In the genomic region with DNA sequence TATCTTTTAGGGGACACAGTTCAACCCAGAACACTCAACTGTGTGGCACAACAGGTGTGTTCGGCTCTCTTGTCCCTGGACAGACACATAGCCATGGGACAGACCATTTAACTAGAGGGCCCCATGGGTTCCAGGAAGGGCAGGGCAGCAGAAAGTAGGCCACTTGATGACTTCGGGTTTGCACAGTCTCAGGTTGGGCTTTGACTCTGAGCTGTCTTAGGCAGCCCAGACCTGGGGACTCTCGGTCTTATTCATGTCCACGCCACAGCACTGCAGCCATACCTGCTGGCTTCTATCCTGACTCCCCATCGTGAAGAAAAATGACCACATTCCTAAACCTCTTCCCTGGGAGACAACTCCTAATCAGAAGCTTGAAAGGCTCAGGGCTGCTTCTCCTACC, we compare ENCODE assay signal across 1 cellular context.
TF ChIP-seq lines count a peak whose summit lies in the region.

No MANE protein-coding gene starts in this region.

TF ChIP-seq in GM23338, 12 proteins besides CTCF, POLR2A, EP300 and RAD21 (continued from another document):
- TF ChIP-seq, protein P1, sequence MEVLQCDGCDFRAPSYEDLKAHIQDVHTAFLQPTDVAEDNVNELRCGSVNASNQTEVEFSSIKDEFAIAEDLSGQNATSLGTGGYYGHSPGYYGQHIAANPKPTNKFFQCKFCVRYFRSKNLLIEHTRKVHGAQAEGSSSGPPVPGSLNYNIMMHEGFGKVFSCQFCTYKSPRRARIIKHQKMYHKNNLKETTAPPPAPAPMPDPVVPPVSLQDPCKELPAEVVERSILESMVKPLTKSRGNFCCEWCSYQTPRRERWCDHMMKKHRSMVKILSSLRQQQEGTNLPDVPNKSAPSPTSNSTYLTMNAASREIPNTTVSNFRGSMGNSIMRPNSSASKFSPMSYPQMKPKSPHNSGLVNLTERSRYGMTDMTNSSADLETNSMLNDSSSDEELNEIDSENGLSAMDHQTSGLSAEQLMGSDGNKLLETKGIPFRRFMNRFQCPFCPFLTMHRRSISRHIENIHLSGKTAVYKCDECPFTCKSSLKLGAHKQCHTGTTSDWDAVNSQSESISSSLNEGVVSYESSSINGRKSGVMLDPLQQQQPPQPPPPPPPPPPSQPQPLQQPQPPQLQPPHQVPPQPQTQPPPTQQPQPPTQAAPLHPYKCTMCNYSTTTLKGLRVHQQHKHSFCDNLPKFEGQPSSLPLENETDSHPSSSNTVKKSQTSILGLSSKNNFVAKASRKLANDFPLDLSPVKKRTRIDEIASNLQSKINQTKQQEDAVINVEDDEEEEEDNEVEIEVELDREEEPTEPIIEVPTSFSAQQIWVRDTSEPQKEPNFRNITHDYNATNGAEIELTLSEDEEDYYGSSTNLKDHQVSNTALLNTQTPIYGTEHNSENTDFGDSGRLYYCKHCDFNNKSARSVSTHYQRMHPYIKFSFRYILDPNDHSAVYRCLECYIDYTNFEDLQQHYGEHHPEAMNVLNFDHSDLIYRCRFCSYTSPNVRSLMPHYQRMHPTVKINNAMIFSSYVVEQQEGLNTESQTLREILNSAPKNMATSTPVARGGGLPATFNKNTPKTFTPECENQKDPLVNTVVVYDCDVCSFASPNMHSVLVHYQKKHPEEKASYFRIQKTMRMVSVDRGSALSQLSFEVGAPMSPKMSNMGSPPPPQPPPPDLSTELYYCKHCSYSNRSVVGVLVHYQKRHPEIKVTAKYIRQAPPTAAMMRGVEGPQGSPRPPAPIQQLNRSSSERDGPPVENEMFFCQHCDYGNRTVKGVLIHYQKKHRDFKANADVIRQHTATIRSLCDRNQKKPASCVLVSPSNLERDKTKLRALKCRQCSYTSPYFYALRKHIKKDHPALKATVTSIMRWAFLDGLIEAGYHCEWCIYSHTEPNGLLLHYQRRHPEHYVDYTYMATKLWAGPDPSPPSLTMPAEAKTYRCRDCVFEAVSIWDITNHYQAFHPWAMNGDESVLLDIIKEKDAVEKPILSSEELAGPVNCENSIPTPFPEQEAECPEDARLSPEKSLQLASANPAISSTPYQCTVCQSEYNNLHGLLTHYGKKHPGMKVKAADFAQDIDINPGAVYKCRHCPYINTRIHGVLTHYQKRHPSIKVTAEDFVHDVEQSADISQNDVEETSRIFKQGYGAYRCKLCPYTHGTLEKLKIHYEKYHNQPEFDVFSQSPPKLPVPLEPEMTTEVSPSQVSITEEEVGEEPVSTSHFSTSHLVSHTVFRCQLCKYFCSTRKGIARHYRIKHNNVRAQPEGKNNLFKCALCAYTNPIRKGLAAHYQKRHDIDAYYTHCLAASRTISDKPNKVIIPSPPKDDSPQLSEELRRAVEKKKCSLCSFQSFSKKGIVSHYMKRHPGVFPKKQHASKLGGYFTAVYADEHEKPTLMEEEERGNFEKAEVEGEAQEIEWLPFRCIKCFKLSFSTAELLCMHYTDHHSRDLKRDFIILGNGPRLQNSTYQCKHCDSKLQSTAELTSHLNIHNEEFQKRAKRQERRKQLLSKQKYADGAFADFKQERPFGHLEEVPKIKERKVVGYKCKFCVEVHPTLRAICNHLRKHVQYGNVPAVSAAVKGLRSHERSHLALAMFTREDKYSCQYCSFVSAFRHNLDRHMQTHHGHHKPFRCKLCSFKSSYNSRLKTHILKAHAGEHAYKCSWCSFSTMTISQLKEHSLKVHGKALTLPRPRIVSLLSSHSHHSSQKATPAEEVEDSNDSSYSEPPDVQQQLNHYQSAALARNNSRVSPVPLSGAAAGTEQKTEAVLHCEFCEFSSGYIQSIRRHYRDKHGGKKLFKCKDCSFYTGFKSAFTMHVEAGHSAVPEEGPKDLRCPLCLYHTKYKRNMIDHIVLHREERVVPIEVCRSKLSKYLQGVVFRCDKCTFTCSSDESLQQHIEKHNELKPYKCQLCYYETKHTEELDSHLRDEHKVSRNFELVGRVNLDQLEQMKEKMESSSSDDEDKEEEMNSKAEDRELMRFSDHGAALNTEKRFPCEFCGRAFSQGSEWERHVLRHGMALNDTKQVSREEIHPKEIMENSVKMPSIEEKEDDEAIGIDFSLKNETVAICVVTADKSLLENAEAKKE (CRISPR knock-in tag; IDR thresholded peaks at IDR 0.05) = no peak
- no peak for TF ChIP-seq ZNF331 (CRISPR knock-in tag; IDR thresholded peaks at IDR 0.05; ENCODE audit: low read depth)
- no peak for TF ChIP-seq EZH2phosphoT487 (IDR thresholded peaks at IDR 0.05; ENCODE audit: unreplicated experiment)
- no peak for TF ChIP-seq ZNF114 (CRISPR knock-in tag; IDR thresholded peaks at IDR 0.05)
- TF ChIP-seq NANOG (IDR thresholded peaks at IDR 0.05; ENCODE audit: borderline replicate concordance) = no peak
- TF ChIP-seq CREB1 (CRISPR knock-in tag; IDR thresholded peaks at IDR 0.05; ENCODE audit: low read depth) = no peak
- TF ChIP-seq EZH2 (IDR thresholded peaks at IDR 0.05; ENCODE audit: low read depth, unreplicated experiment) = no peak
- TF ChIP-seq, protein P2, sequence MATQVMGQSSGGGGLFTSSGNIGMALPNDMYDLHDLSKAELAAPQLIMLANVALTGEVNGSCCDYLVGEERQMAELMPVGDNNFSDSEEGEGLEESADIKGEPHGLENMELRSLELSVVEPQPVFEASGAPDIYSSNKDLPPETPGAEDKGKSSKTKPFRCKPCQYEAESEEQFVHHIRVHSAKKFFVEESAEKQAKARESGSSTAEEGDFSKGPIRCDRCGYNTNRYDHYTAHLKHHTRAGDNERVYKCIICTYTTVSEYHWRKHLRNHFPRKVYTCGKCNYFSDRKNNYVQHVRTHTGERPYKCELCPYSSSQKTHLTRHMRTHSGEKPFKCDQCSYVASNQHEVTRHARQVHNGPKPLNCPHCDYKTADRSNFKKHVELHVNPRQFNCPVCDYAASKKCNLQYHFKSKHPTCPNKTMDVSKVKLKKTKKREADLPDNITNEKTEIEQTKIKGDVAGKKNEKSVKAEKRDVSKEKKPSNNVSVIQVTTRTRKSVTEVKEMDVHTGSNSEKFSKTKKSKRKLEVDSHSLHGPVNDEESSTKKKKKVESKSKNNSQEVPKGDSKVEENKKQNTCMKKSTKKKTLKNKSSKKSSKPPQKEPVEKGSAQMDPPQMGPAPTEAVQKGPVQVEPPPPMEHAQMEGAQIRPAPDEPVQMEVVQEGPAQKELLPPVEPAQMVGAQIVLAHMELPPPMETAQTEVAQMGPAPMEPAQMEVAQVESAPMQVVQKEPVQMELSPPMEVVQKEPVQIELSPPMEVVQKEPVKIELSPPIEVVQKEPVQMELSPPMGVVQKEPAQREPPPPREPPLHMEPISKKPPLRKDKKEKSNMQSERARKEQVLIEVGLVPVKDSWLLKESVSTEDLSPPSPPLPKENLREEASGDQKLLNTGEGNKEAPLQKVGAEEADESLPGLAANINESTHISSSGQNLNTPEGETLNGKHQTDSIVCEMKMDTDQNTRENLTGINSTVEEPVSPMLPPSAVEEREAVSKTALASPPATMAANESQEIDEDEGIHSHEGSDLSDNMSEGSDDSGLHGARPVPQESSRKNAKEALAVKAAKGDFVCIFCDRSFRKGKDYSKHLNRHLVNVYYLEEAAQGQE (IDR thresholded peaks at IDR 0.05; ENCODE audit: unreplicated experiment) = no peak
- no peak for TF ChIP-seq POLR2AphosphoS5 (IDR thresholded peaks at IDR 0.05; ENCODE audit: low read depth)
- TF ChIP-seq, protein P3, sequence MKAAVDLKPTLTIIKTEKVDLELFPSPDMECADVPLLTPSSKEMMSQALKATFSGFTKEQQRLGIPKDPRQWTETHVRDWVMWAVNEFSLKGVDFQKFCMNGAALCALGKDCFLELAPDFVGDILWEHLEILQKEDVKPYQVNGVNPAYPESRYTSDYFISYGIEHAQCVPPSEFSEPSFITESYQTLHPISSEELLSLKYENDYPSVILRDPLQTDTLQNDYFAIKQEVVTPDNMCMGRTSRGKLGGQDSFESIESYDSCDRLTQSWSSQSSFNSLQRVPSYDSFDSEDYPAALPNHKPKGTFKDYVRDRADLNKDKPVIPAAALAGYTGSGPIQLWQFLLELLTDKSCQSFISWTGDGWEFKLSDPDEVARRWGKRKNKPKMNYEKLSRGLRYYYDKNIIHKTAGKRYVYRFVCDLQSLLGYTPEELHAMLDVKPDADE (IDR thresholded peaks at IDR 0.05) = no peak
TF ChIP-seq in GM23338: peak in this region for 0.
